24 cellular contexts compared by ENCODE assay signal in genomic region chr1:228177936-228178710, GRCh38. TPM values are rescaled to one million over a fixed set of nuclear protein-coding genes. Genes with fewer than 3 reads are reported as not detected.
DNase-seq lines count a peak whose midpoint lies in the region; ATAC-seq and TF ChIP-seq lines count a peak whose summit lies in the region.
"Had no signal": no experiment of that assay in that cellular context is flagged by ENCODE, and none has a peak within 500 bp of the region (broad histone marks: within the 10 kb centered on the region; RNA-seq: fewer than 3 reads in every experiment).

No MANE protein-coding gene starts in this region.

- H3K36me3 ChIP-seq in esophagus muscularis mucosa (peaks cover 4 to 25% (median 19%) of the 10 kb centered on the region in 4 donors), smooth muscle cell (ENCODE audit: low read depth) (no peaks in the 10 kb centered on the region)
- H3K36me3 ChIP-seq: cardiac muscle cell had no signal

- no peaks in the 10 kb centered on the region for H3F3A ChIP-seq in smooth muscle cell (ENCODE audit: low read depth)

- no peak for TF ChIP-seq POLR2A in esophagus muscularis mucosa (IDR thresholded peaks at IDR 0.05; ENCODE audit: low read depth)

- H3K4me1 Mint-ChIP-seq in activated T-cell treated with anti-CD3 and anti-CD28 coated beads, Interleukin-2, amount 50 U/mL, for 24 hours (ENCODE audit: low read depth) = no peaks in the 10 kb centered on the region
- H3K4me1 Mint-ChIP-seq in nephron (peaks cover 4% of the 10 kb centered on the region), type B pancreatic cell (ENCODE audit: unreplicated experiment) (no peaks in the 10 kb centered on the region)
- H3K4me1 Mint-ChIP-seq: memory B cell had no signal

- no peaks in the 10 kb centered on the region for H3K27me3 ChIP-seq in esophagus muscularis mucosa
- no peaks in the 10 kb centered on the region for H3K27me3 ChIP-seq in smooth muscle cell (ENCODE audit: low read depth)
- H3K27me3 ChIP-seq: BE2C, cardiac muscle cell had no signal

- no peaks in the 10 kb centered on the region for H3K27me3 Mint-ChIP-seq in activated T-cell treated with anti-CD3 and anti-CD28 coated beads, Interleukin-2, amount 50 U/mL, for 24 hours
- no peaks in the 10 kb centered on the region for H3K27me3 Mint-ChIP-seq in nephron (ENCODE audit: low read depth)
- no peaks in the 10 kb centered on the region for H3K27me3 Mint-ChIP-seq in type B pancreatic cell
- H3K27me3 Mint-ChIP-seq: memory B cell had no signal

- H4K20me1 ChIP-seq in smooth muscle cell (ENCODE audit: low read depth) = peaks cover 5% of the 10 kb centered on the region

- no peak overlapping the region for H3K4me3 Mint-ChIP-seq in activated T-cell treated with anti-CD3 and anti-CD28 coated beads, Interleukin-2, amount 50 U/mL, for 24 hours
- H3K4me3 Mint-ChIP-seq in nephron (no peak overlapping the region), type B pancreatic cell (no peak overlapping the region)
- H3K4me3 Mint-ChIP-seq: HFFc6, memory B cell, neural crest cell had no signal

- intact Hi-C loops in esophagus muscularis mucosa (cut with DNase I) = no loop called here

- no peak for ATAC-seq in GM21529 (IDR thresholded peaks at IDR 0.05; ENCODE audit: unreplicated experiment)
- no peak for ATAC-seq in GM18873 (IDR thresholded peaks at IDR 0.05; ENCODE audit: low FRiP score, unreplicated experiment)

- H3K4me1 ChIP-seq in esophagus muscularis mucosa = peaks cover 0 to 14% (median 9%) of the 10 kb centered on the region in 4 donors
- no peaks in the 10 kb centered on the region for H3K4me1 ChIP-seq in smooth muscle cell (ENCODE audit: low read depth)

- no peak overlapping the region for H3K4me3 ChIP-seq in esophagus muscularis mucosa
- H3K4me3 ChIP-seq in smooth muscle cell = no peak overlapping the region
- H3K4me3 ChIP-seq: cardiac muscle cell, skin epidermis had no signal

- no peak overlapping the region for H2AFZ ChIP-seq in smooth muscle cell (ENCODE audit: low read depth)

- H3K9me3 Mint-ChIP-seq in activated T-cell treated with anti-CD3 and anti-CD28 coated beads, Interleukin-2, amount 50 U/mL, for 24 hours = no peaks in the 10 kb centered on the region
- H3K9me3 Mint-ChIP-seq in nephron (no peaks in the 10 kb centered on the region), type B pancreatic cell (no peaks in the 10 kb centered on the region)
- H3K9me3 Mint-ChIP-seq: HFFc6, memory B cell, neural crest cell had no signal

- peaks cover 10% of the 10 kb centered on the region for H3K36me3 Mint-ChIP-seq in activated T-cell treated with anti-CD3 and anti-CD28 coated beads, Interleukin-2, amount 50 U/mL, for 24 hours (ENCODE audit: low read depth)
- H3K36me3 Mint-ChIP-seq in nephron (ENCODE audit: low read depth) (peaks cover 5% of the 10 kb centered on the region), type B pancreatic cell (no peaks in the 10 kb centered on the region)

- no peak for TF ChIP-seq EP300 in esophagus muscularis mucosa (IDR thresholded peaks at IDR 0.05)

- no peak overlapping the region for H3K4me2 ChIP-seq in smooth muscle cell

- H3K27ac Mint-ChIP-seq in activated T-cell treated with anti-CD3 and anti-CD28 coated beads, Interleukin-2, amount 50 U/mL, for 24 hours = peak overlapping the region; percentile 63
- H3K27ac Mint-ChIP-seq in nephron = peak overlapping the region; percentile 26 to 73 (median 51)
- peak overlapping the region; percentile 37 for H3K27ac Mint-ChIP-seq in type B pancreatic cell
- H3K27ac Mint-ChIP-seq: HFFc6, memory B cell had no signal

- H3K27ac ChIP-seq in esophagus muscularis mucosa (replicated peaks in 1 of 4) = peak overlapping the region in 3 of 4 donors; percentile 13 to 47 (median 30)
- H3K27ac ChIP-seq in smooth muscle cell (ENCODE audit: low read depth) = no peak overlapping the region
- H3K27ac ChIP-seq: cardiac muscle cell, epithelial cell of prostate, HL-60 had no signal

- WGBS in esophagus muscularis mucosa = 88% methylated on average over 10 of the region's 10 CpGs
- WGBS in smooth muscle cell (ENCODE audit: low lambda C conversion rate) = 92% methylated on average over 10 of the region's 10 CpGs

- H3K9me3 ChIP-seq in esophagus muscularis mucosa (no peaks in the 10 kb centered on the region), smooth muscle cell (replicated peaks; ENCODE audit: low read depth) (no peaks in the 10 kb centered on the region)
- H3K9me3 ChIP-seq: BE2C had no signal

- H3K9ac ChIP-seq in smooth muscle cell (ENCODE audit: low read depth) = no peak overlapping the region

- no peaks in the 10 kb centered on the region for H3K79me2 ChIP-seq in smooth muscle cell (ENCODE audit: low read depth)

- DNase-seq in activated T-cell treated with anti-CD3 and anti-CD28 coated beads, Interleukin-2, amount 50 U/mL, for 24 hours = peak; percentile 13
- no peak for DNase-seq in activated T-cell treated with anti-CD3 and anti-CD28 coated beads, Interleukin-2, amount 50 U/mL, for 48 hours
- DNase-seq in esophagus muscularis mucosa (ENCODE audit: extremely low spot score) (no peak), type B pancreatic cell (ENCODE audit: extremely low spot score, unreplicated experiment) (no peak), smooth muscle cell (lab: John Stamatoyannopoulos, UW; ENCODE audit: unreplicated experiment) (no peak)
- DNase-seq: activated CD4-positive, alpha-beta T cell treated with anti-CD3 and anti-CD28 coated beads for 1 hour; amygdala; foreskin fibroblast; HFFc6; hippocampal formation; islet precursor cell; NCI-H1694; NCI-H774; stimulated activated CD4-positive, alpha-beta T cell treated with anti-CD3 and anti-CD28 coated beads, Interleukin-4, amount 100 ng/mL, for 1 hour had no signal

- TF ChIP-seq CTCF in esophagus muscularis mucosa (IDR thresholded peaks at IDR 0.05) (no peak), nephron (IDR thresholded peaks at IDR 0.05; ENCODE audit: unreplicated experiment in 3 of 3) (no peak), type B pancreatic cell (conservative IDR thresholded peaks at IDR 0.05) (no peak), smooth muscle cell (IDR thresholded peaks at IDR 0.05; ENCODE audit: borderline replicate concordance, insufficient read depth, poor library complexity, severe bottlenecking) (no peak)

RNA-seq across cellular contexts. Expression of gene IBA57, which starts 12.5 kb away (rescaled TPM):
- 10 to 100 TPM in 1 of 4 donors, 1 to 10 TPM in 3; 3.7 to 11.8 (median 6.6) TPM for total RNA-seq in esophagus muscularis mucosa
- total RNA-seq in type B pancreatic cell (ENCODE audit: low replicate concordance) = 9.5 and 10.5 TPM in 2 replicates
- total RNA-seq in smooth muscle cell = 1.8 and 1.9 TPM in 2 replicates
- 1.6 and 3.9 TPM in 2 replicates for polyA plus RNA-seq in smooth muscle cell

RNA-seq across cellular contexts. Expression of gene GJC2, which starts 28.4 kb away (rescaled TPM):
- total RNA-seq in esophagus muscularis mucosa = 10 to 100 TPM in 1 of 4 donors, 1 to 10 TPM in 3; 6.0 to 11.3 (median 7.8) TPM
- 0.76 and 1.3 TPM in 2 replicates for total RNA-seq in type B pancreatic cell (ENCODE audit: low replicate concordance)
- total RNA-seq in smooth muscle cell = 0.13 TPM in 1 of 2 replicates, not detected in the other
- 0.29 and 0.63 TPM in 2 replicates for polyA plus RNA-seq in smooth muscle cell

RNA-seq across cellular contexts. Expression of gene OBSCN, which starts 29.7 kb away (rescaled TPM):
- 10 to 100 TPM; 12.6 to 31.4 (median 17.8) TPM for total RNA-seq in esophagus muscularis mucosa
- 17.2 and 48.9 TPM in 2 replicates for total RNA-seq in type B pancreatic cell (ENCODE audit: low replicate concordance)
- total RNA-seq in smooth muscle cell = 10.6 and 15.1 TPM in 2 replicates
- 3.8 and 10.7 TPM in 2 replicates for polyA plus RNA-seq in smooth muscle cell

RNA-seq across cellular contexts. Expression of gene GUK1, which starts 38.0 kb away (rescaled TPM):
- 100 to 1,000 TPM; 292 to 354 (median 305) TPM for total RNA-seq in esophagus muscularis mucosa
- 133 and 174 TPM in 2 replicates for total RNA-seq in type B pancreatic cell (ENCODE audit: low replicate concordance)
- 165 and 205 TPM in 2 replicates for total RNA-seq in smooth muscle cell
- 460 and 465 TPM in 2 replicates for polyA plus RNA-seq in smooth muscle cell
